In genomic region chr3:194080913-194081800, GRCh38 we compare ENCODE assay signal across 16 cellular contexts. TPM values are rescaled to one million over a fixed set of nuclear protein-coding genes. Genes with fewer than 3 reads are reported as not detected.
"Had no signal": no experiment of that assay in that cellular context is flagged by ENCODE, and none has a peak within 500 bp of the region (broad histone marks: within the 10 kb centered on the region; RNA-seq: fewer than 3 reads in every experiment).

No MANE protein-coding gene starts in this region.

- H3K4me3 ChIP-seq: gastrocnemius medialis, heart right ventricle, left lung, smooth muscle cell had no signal

- H3K27ac Mint-ChIP-seq: activated naive CD4-positive, alpha-beta T cell treated with anti-CD3 and anti-CD28 coated beads, Interleukin-2, amount 10 ng/mL, durations not matched to agents 7 days and 5 days; activated T-helper 2 cell treated with anti-CD3 and anti-CD28 coated beads, Interferon-gamma antibody, Interleukin-2, Interleukin-4, amounts not matched to agents 10 μg/mL and 5 μg/mL and 100 μg/mL, durations not matched to agents 14 hours and 24 hours and 36 hours; memory B cell had no signal

- H3K4me2 ChIP-seq: smooth muscle cell had no signal

- H3K9me3 Mint-ChIP-seq: activated naive CD4-positive, alpha-beta T cell treated with anti-CD3 and anti-CD28 coated beads, Interleukin-2, amount 10 ng/mL, durations not matched to agents 7 days and 5 days; activated T-helper 2 cell treated with anti-CD3 and anti-CD28 coated beads, Interferon-gamma antibody, Interleukin-2, Interleukin-4, amounts not matched to agents 10 μg/mL and 5 μg/mL and 100 μg/mL, durations not matched to agents 14 hours and 24 hours and 36 hours; memory B cell had no signal

- H3K36me3 Mint-ChIP-seq: activated naive CD4-positive, alpha-beta T cell treated with anti-CD3 and anti-CD28 coated beads, Interleukin-2, amount 10 ng/mL, durations not matched to agents 7 days and 5 days; memory B cell had no signal

- H3K9me3 ChIP-seq: gastrocnemius medialis, heart right ventricle, left lung, neutrophil had no signal

- DNase-seq: activated CD4-positive, alpha-beta T cell treated with anti-CD3 and anti-CD28 coated beads for 4 hours; activated naive CD4-positive, alpha-beta T cell treated with anti-CD3 and anti-CD28 coated beads, Interleukin-2, amount 10 ng/mL, durations not matched to agents 7 days and 5 days; cortex of kidney; effector memory CD4-positive, alpha-beta T cell; gastrocnemius medialis; heart right ventricle; right cardiac atrium; substantia nigra; T-helper 9 cell; trophoblast cell had no signal

- ATAC-seq: gastrocnemius medialis, left lung had no signal

- H3K27ac ChIP-seq: gastrocnemius medialis, left lung, neutrophil had no signal

- H3K27me3 ChIP-seq: gastrocnemius medialis, left lung had no signal

- H3K36me3 ChIP-seq: gastrocnemius medialis, heart right ventricle, left lung, neutrophil had no signal

- H3K4me3 Mint-ChIP-seq: activated naive CD4-positive, alpha-beta T cell treated with anti-CD3 and anti-CD28 coated beads, Interleukin-2, amount 10 ng/mL, durations not matched to agents 7 days and 5 days; memory B cell had no signal

RNA-seq across cellular contexts. Expression of gene HES1, which starts 54.8 kb away (rescaled TPM):
- total RNA-seq: activated CD8-positive, alpha-beta memory T cell treated with anti-CD3 and anti-CD28 coated beads for 36 hours had no signal
